ENCODE assay signal across 8 cellular contexts in genomic region chr20:59571591-59572314, GRCh38. TPM values are rescaled to one million over a fixed set of nuclear protein-coding genes. Genes with fewer than 3 reads are reported as not detected.
A peak's percentile ranks its signal among the peaks of the same experiment; 100 is the strongest.
DNase-seq lines count a peak whose midpoint lies in the region; ATAC-seq and TF ChIP-seq lines count a peak whose summit lies in the region.

No MANE protein-coding gene starts in this region.

- peaks cover 54% of the 10 kb centered on the region for H3K27me3 Mint-ChIP-seq in dendritic cell treated with granulocyte-macrophage colony-stimulating factor and Interleukin-4, amounts not matched to agents 40 ng/mL and 50 ng/mL, for 4 days

- in situ Hi-C loops in Caki2 (cut with HindIII; ENCODE audit: low pct_unique_long_range_greater_than_20kb, low sequenced_read_pairs), result no loop called here

- H3K9me3 ChIP-seq in liver (ENCODE audit: control insufficient read depth in 4 of 4, low read length in 3 of 4), result no peaks in the 10 kb centered on the region

- H3K9me3 Mint-ChIP-seq in dendritic cell treated with granulocyte-macrophage colony-stimulating factor and Interleukin-4, amounts not matched to agents 40 ng/mL and 50 ng/mL, for 4 days, result no peaks in the 10 kb centered on the region

- H3K9ac ChIP-seq in liver (ENCODE audit: low read depth in 1 of 2, low read length in 2 of 2), result no peak overlapping the region

- no peak overlapping the region for H3K27ac Mint-ChIP-seq in dendritic cell treated with granulocyte-macrophage colony-stimulating factor and Interleukin-4, amounts not matched to agents 40 ng/mL and 50 ng/mL, for 4 days

- no peaks in the 10 kb centered on the region for H3K27me3 ChIP-seq in liver (ENCODE audit: control insufficient read depth in 4 of 4, insufficient read depth in 4 of 4, low read length in 3 of 4)

- H3K36me3 ChIP-seq in liver (ENCODE audit: control insufficient read depth in 4 of 4, insufficient read depth in 3 of 4, low read depth in 1 of 4, low read length in 3 of 4), result no peaks in the 10 kb centered on the region

- peak overlapping the region; percentile 57 to 69 for H3K27ac ChIP-seq in liver (ENCODE audit: low read depth in 1 of 2, low read length in 2 of 2)

- H3K4me1 Mint-ChIP-seq in dendritic cell treated with granulocyte-macrophage colony-stimulating factor and Interleukin-4, amounts not matched to agents 40 ng/mL and 50 ng/mL, for 4 days (ENCODE audit: low read depth), result peaks cover 5% of the 10 kb centered on the region

- TF ChIP-seq CTCF in liver (IDR thresholded peaks at IDR 0.05; ENCODE audit: low read depth, low read length, missing input control), result peak; percentile 84

- peak; percentile 45 for DNase-seq in Caki2 (ENCODE audit: low read depth)
- peak; percentile 30 for DNase-seq in NCI-H146 (lab: John Stamatoyannopoulos, UW)
- peak; percentile 73 for DNase-seq in activated CD4-positive, alpha-beta T cell treated with anti-CD3 and anti-CD28 coated beads for 48 hours
- DNase-seq in stimulated activated CD4-positive, alpha-beta T cell treated with anti-CD3 and anti-CD28 coated beads, Interleukin-2, amount 100 ng/mL, for 4 hours (ENCODE audit: low read depth), result peak; percentile 43

- peak; percentile 66 to 72 for TF ChIP-seq RAD21 in liver (IDR thresholded peaks at IDR 0.05)

- intact Hi-C loops in dendritic cell treated with granulocyte-macrophage colony-stimulating factor and Interleukin-4, amounts not matched to agents 40 ng/mL and 50 ng/mL, for 4 days (cut with micrococcal nuclease), result loop anchor here (1.0 kb wide), 1 partner anchor 180 kb away; no protein-coding TSS in a partner anchor

- H3K4me3 Mint-ChIP-seq in dendritic cell treated with granulocyte-macrophage colony-stimulating factor and Interleukin-4, amounts not matched to agents 40 ng/mL and 50 ng/mL, for 4 days, result peak overlapping the region; percentile 14

- H3K36me3 Mint-ChIP-seq in dendritic cell treated with granulocyte-macrophage colony-stimulating factor and Interleukin-4, amounts not matched to agents 40 ng/mL and 50 ng/mL, for 4 days (ENCODE audit: low read depth), result no peaks in the 10 kb centered on the region

- H3K4me1 ChIP-seq in liver (ENCODE audit: control insufficient read depth in 4 of 4, insufficient read depth in 4 of 4, low read length in 3 of 4), result peaks cover 0 to 6% (median 2%) of the 10 kb centered on the region in 4 donors

- WGBS in liver, result 10% methylated on average over 28 of the region's 28 CpGs

- ATAC-seq in GM21529 (IDR thresholded peaks at IDR 0.05; ENCODE audit: unreplicated experiment) (peak; percentile 76), HG03442 (IDR thresholded peaks at IDR 0.05; ENCODE audit: unreplicated experiment) (no peak)

- peak overlapping the region in 2 of 3 donors; percentile 4 to 38 for H3K4me3 ChIP-seq in liver (ENCODE audit: low read depth in 1 of 3, low read length in 3 of 3)

TF ChIP-seq in liver, 16 proteins besides CTCF, POLR2A, EP300 and RAD21:
- TF ChIP-seq NR2F2 (IDR thresholded peaks at IDR 0.05) (peak; percentile 31), ATF3 (IDR thresholded peaks at IDR 0.05) (no peak)

RNA-seq across cellular contexts. Expression of gene PHACTR3, which starts 32.6 kb away (rescaled TPM):
- not detected in 2 replicates for total RNA-seq in Caki2 (2014; rRNA removed; shearing (Covaris generic); ENCODE audit: low replicate concordance)
- under 1 TPM; 0.14 to 0.42 TPM for total RNA-seq in liver
- under 1 TPM; 0.15 to 0.19 TPM for polyA plus RNA-seq in liver
